Comparison of ENCODE assay signal across 1 cellular context in the genomic region with DNA sequence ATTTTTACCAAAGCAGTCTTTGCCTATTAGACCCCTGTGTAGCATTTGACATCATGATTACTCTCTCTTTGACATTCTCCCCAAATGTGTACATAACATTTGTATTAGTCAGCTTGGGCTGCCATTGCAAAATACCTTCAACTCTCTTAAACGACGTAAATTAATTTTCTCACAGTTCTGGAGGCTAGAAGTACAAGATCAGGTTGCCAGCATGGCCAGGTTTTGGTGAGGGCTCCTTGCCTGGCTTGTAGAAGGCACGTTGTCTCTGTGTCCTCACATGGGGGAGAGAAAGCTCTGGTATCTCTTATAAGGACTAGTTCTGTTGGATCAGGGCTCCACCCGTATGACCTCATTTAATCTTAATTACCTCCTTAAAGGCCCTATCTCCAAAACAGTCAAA.
TF ChIP-seq lines count a peak whose summit lies in the region.

No MANE protein-coding gene starts in this region.

TF ChIP-seq in HepG2, 621 proteins besides CTCF, POLR2A, EP300 and RAD21:
- TF ChIP-seq, protein P1, sequence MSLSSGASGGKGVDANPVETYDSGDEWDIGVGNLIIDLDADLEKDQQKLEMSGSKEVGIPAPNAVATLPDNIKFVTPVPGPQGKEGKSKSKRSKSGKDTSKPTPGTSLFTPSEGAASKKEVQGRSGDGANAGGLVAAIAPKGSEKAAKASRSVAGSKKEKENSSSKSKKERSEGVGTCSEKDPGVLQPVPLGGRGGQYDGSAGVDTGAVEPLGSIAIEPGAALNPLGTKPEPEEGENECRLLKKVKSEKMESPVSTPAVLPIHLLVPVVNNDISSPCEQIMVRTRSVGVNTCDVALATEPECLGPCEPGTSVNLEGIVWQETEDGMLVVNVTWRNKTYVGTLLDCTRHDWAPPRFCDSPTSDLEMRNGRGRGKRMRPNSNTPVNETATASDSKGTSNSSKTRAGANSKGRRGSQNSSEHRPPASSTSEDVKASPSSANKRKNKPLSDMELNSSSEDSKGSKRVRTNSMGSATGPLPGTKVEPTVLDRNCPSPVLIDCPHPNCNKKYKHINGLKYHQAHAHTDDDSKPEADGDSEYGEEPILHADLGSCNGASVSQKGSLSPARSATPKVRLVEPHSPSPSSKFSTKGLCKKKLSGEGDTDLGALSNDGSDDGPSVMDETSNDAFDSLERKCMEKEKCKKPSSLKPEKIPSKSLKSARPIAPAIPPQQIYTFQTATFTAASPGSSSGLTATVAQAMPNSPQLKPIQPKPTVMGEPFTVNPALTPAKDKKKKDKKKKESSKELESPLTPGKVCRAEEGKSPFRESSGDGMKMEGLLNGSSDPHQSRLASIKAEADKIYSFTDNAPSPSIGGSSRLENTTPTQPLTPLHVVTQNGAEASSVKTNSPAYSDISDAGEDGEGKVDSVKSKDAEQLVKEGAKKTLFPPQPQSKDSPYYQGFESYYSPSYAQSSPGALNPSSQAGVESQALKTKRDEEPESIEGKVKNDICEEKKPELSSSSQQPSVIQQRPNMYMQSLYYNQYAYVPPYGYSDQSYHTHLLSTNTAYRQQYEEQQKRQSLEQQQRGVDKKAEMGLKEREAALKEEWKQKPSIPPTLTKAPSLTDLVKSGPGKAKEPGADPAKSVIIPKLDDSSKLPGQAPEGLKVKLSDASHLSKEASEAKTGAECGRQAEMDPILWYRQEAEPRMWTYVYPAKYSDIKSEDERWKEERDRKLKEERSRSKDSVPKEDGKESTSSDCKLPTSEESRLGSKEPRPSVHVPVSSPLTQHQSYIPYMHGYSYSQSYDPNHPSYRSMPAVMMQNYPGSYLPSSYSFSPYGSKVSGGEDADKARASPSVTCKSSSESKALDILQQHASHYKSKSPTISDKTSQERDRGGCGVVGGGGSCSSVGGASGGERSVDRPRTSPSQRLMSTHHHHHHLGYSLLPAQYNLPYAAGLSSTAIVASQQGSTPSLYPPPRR (CRISPR knock-in tag; IDR thresholded peaks at IDR 0.05; ENCODE audit: borderline replicate concordance) = no peak
- peak; percentile 33; the same call in 1 of the 2 replicates for TF ChIP-seq FOSL2 (CRISPR knock-in tag; IDR thresholded peaks at IDR 0.05)
- TF ChIP-seq CCAR2 (optimal IDR thresholded peaks at IDR 0.05; ENCODE audit: low read depth, low read length) = no peak
TF ChIP-seq in HepG2: peak in this region for 1.
